In genomic region chr11:125102544-125102943, GRCh38 we compare ENCODE assay signal across 19 cellular contexts. TPM values are rescaled to one million over a fixed set of nuclear protein-coding genes. Genes with fewer than 3 reads are reported as not detected.
DNase-seq lines count a peak whose midpoint lies in the region; ATAC-seq and TF ChIP-seq lines count a peak whose summit lies in the region.
"Had no signal": no experiment of that assay in that cellular context is flagged by ENCODE, and none has a peak within 500 bp of the region (broad histone marks: within the 10 kb centered on the region; RNA-seq: fewer than 3 reads in every experiment).

No MANE protein-coding gene starts in this region.

- ATAC-seq in left cardiac atrium (no peak), HG03108 (IDR thresholded peaks at IDR 0.05; ENCODE audit: unreplicated experiment) (no peak)
- ATAC-seq: K562 had no signal

- intact Hi-C loops in left cardiac atrium (cut with DNase I): no loop called here

- H3K4me1 ChIP-seq in cardiac muscle cell (ENCODE audit: low read depth): peaks cover 18% of the 10 kb centered on the region
- H3K4me1 ChIP-seq: Caco-2 had no signal

- no peaks in the 10 kb centered on the region for H3K9me3 ChIP-seq in cardiac muscle cell (ENCODE audit: low read depth)
- H3K9me3 ChIP-seq: Caco-2 had no signal

- no peaks in the 10 kb centered on the region for H3K27me3 ChIP-seq in cardiac muscle cell

- TF ChIP-seq CTCF in cardiac muscle cell (IDR thresholded peaks at IDR 0.05; ENCODE audit: low read depth, low read length) (no peak), choroid plexus epithelial cell (conservative IDR thresholded peaks at IDR 0.05; ENCODE audit: low read depth, low read length) (no peak)

- no peaks in the 10 kb centered on the region for H3K36me3 ChIP-seq in cardiac muscle cell

- no peak overlapping the region for H3K4me3 ChIP-seq in cardiac muscle cell
- H3K4me3 ChIP-seq in choroid plexus epithelial cell (ENCODE audit: low read depth, low read length): no peak overlapping the region
- H3K4me3 ChIP-seq: K562 had no signal

- peak overlapping the region; percentile 81 for H3K27ac ChIP-seq in cardiac muscle cell

- no peak for DNase-seq in cardiac muscle cell (ENCODE audit: low read depth in 1 of 2, low spot score in 1 of 2)
- no peak for DNase-seq in left cardiac atrium
- peak; percentile 70 for DNase-seq in choroid plexus epithelial cell (ENCODE audit: low read depth)
- DNase-seq in midbrain (lab: John Stamatoyannopoulos, UW): peak; percentile 21
- no peak for DNase-seq in stimulated activated CD4-positive, alpha-beta T cell treated with anti-CD3 and anti-CD28 coated beads, Interleukin-12 subunit alpha, Interleukin-12 subunit beta, amount 100 ng/mL, for 4 hours
- DNase-seq in germinal center (ENCODE audit: low spot score): no peak
- DNase-seq in NCI-H146 (lab: John Stamatoyannopoulos, UW): no peak
- DNase-seq: 8988T; Caco-2; CD4-positive, CD25-positive, alpha-beta regulatory T cell; GDM1; NCI-H187; NCI-H2107; NCI-H510A treated with DMSO at 0.1 percent for 48 hours; NCI-H82; RPMI8226; SHP77 treated with DMSO at 0.1 percent for 48 hours had no signal

RNA-seq across cellular contexts. Expression of gene TMEM218, which starts 8.9 kb away (rescaled TPM):
- total RNA-seq in cardiac muscle cell (21.3 and 23.4 TPM in 2 replicates), left cardiac atrium (10 to 100 TPM; 10.9 to 12.8 TPM)
- 26.8 and 33.8 TPM in 2 replicates for polyA plus RNA-seq in cardiac muscle cell

RNA-seq across cellular contexts. Expression of gene SLC37A2, which starts 39.4 kb away (rescaled TPM):
- total RNA-seq in cardiac muscle cell (0.04 and 1.0 TPM in 2 replicates), left cardiac atrium (1 to 10 TPM; 6.0 to 8.9 TPM)
- 0.22 and 0.98 TPM in 2 replicates for polyA plus RNA-seq in cardiac muscle cell
- total RNA-seq: CD4-positive, CD25-positive, alpha-beta regulatory T cell had no signal

Comparison
In these comparisons a context has a peak if more than half of its experiments do, and no peak if none do; other contexts are left out.
1. DNase-seq: peak in choroid plexus epithelial cell (single experiment) and midbrain (single experiment); none in cardiac muscle cell (0 of 2), left cardiac atrium (single experiment), stimulated activated CD4-positive, alpha-beta T cell treated with anti-CD3 and anti-CD28 coated beads, Interleukin-12 subunit alpha, Interleukin-12 subunit beta, amount 100 ng/mL, for 4 hours (single experiment), germinal center (single experiment) and NCI-H146 (single experiment).